In genomic region chr20:53828673-53829085, GRCh38 we compare ENCODE assay signal across 9 cellular contexts.
DNase-seq lines count a peak whose midpoint lies in the region; ATAC-seq, FAIRE-seq and TF ChIP-seq lines count a peak whose summit lies in the region.
"Had no signal": no experiment of that assay in that cellular context is flagged by ENCODE, and none has a peak within 500 bp of the region (broad histone marks: within the 10 kb centered on the region; RNA-seq: fewer than 3 reads in every experiment).

No MANE protein-coding gene starts in this region.

- no TSS peak for BruUV-seq in HepG2 (replicated peaks; lab: Mats Ljungman, UMichigan)

- H2AFZ ChIP-seq in OCI-LY1 (ENCODE audit: low read length), result peak overlapping the region; percentile 98
- peak overlapping the region; percentile 38 for H2AFZ ChIP-seq in HepG2 (ENCODE audit: low read length)
- no peak overlapping the region for H2AFZ ChIP-seq in Karpas-422 (ENCODE audit: low read length)

- TF ChIP-seq EP300 in HepG2 (IDR thresholded peaks at IDR 0.05; ENCODE audit: low read depth in 2 of 2, low read length in 2 of 2) (no peak), HepG2 (CRISPR knock-in tag; IDR thresholded peaks at IDR 0.05; ENCODE audit: borderline replicate concordance) (no peak), suprapubic skin (IDR thresholded peaks at IDR 0.05) (no peak)

- H3K27ac ChIP-seq in OCI-LY1 (ENCODE audit: low read depth, low read length, poor library complexity, severe bottlenecking), result peak overlapping the region; percentile 88
- peak overlapping the region; percentile 70 for H3K27ac ChIP-seq in HepG2 (ENCODE audit: extremely low read length, insufficient read depth, low read length)
- peak overlapping the region; percentile 96 for H3K27ac ChIP-seq in suprapubic skin
- H3K27ac ChIP-seq in Karpas-422 (ENCODE audit: low read length), result no peak overlapping the region

- POLR2A ChIA-PET in HepG2 (lab: Yijun Ruan, JAX), result interaction anchor here (1.7 kb wide), 1 partner anchor 28 kb away, joined by 6 read pairs; no protein-coding TSS in a partner anchor

- no peaks in the 10 kb centered on the region for H4K20me1 ChIP-seq in OCI-LY1 (ENCODE audit: insufficient read depth, low read length)
- H4K20me1 ChIP-seq in HepG2 (ENCODE audit: insufficient read depth, low read length), result no peaks in the 10 kb centered on the region
- H4K20me1 ChIP-seq in Karpas-422 (ENCODE audit: insufficient read depth, low read depth, low read length), result no peaks in the 10 kb centered on the region

- intact Hi-C loops in HepG2 (cut with micrococcal nuclease; ENCODE audit: unreplicated experiment), result no loop called here

- WGBS in HepG2 (ENCODE audit: low lambda C conversion rate), result 82% methylated on average over 5 of the region's 5 CpGs
- WGBS in suprapubic skin, result 2% methylated on average over 5 of the region's 5 CpGs

- no peaks in the 10 kb centered on the region for H3K9me3 Mint-ChIP-seq in central memory CD8-positive, alpha-beta T cell

- peak overlapping the region; percentile 72 for H3K4me3 Mint-ChIP-seq in central memory CD8-positive, alpha-beta T cell

- no peak for TF ChIP-seq RAD21 in HepG2 (CRISPR knock-in tag; IDR thresholded peaks at IDR 0.05)

- H3K4me1 Mint-ChIP-seq in central memory CD8-positive, alpha-beta T cell, result peaks cover 57% of the 10 kb centered on the region

- in situ Hi-C loops in HepG2 (cut with HindIII; ENCODE audit: extremely low pct_ligation_motif_present, low pct_unique_long_range_greater_than_20kb), result no loop called here

- no peaks in the 10 kb centered on the region for H3K79me2 ChIP-seq in OCI-LY1 (ENCODE audit: insufficient read depth, low read length)
- H3K79me2 ChIP-seq in HepG2 (ENCODE audit: insufficient read depth, low read length), result no peaks in the 10 kb centered on the region
- H3K79me2 ChIP-seq in Karpas-422 (ENCODE audit: low read length), result no peaks in the 10 kb centered on the region

- FAIRE-seq in HepG2 (lab: Jason Lieb, UNC), result no peak
- FAIRE-seq: endometrium had no signal

- TF ChIP-seq POLR2A in HepG2 (IDR thresholded peaks at IDR 0.05; ENCODE audit: insufficient read depth in 1 of 2, low read depth in 2 of 2, low read length in 2 of 2), result no peak
- no peak for TF ChIP-seq POLR2A in suprapubic skin (IDR thresholded peaks at IDR 0.05)

- H3K4me3 ChIP-seq in OCI-LY1 (ENCODE audit: low read depth, low read length, poor library complexity, severe bottlenecking) (peak overlapping the region; percentile 32), HepG2 (replicated peaks in 1 of 3; ENCODE audit: insufficient read depth in 1 of 3, low read depth in 2 of 3, low read length in 3 of 3) (no peak overlapping the region), suprapubic skin (peak overlapping the region; percentile 39), Karpas-422 (ENCODE audit: low read length) (no peak overlapping the region)

- TF ChIP-seq CTCF in OCI-LY1 (IDR thresholded peaks at IDR 0.05; ENCODE audit: low read length) (no peak), HepG2 (CRISPR knock-in tag; IDR thresholded peaks at IDR 0.05) (no peak), suprapubic skin (IDR thresholded peaks at IDR 0.05) (no peak)

- H3K27me3 ChIP-seq in OCI-LY1 (ENCODE audit: insufficient read depth, low read length), result no peaks in the 10 kb centered on the region
- no peaks in the 10 kb centered on the region for H3K27me3 ChIP-seq in HepG2 (ENCODE audit: control insufficient read depth in 1 of 2, insufficient read depth in 2 of 2, low read length in 2 of 2)
- no peaks in the 10 kb centered on the region for H3K27me3 ChIP-seq in suprapubic skin
- no peaks in the 10 kb centered on the region for H3K27me3 ChIP-seq in Karpas-422 (ENCODE audit: low read length)

- no peaks in the 10 kb centered on the region for H3K36me3 Mint-ChIP-seq in central memory CD8-positive, alpha-beta T cell (ENCODE audit: insufficient read depth)

- H3K36me3 ChIP-seq in OCI-LY1 (ENCODE audit: insufficient read depth, low read length) (no peaks in the 10 kb centered on the region; the same call in 1 of the 2 replicates), HepG2 (replicated peaks in 1 of 2; ENCODE audit: control insufficient read depth in 1 of 2, insufficient read depth in 2 of 2, low read length in 2 of 2) (no peaks in the 10 kb centered on the region), suprapubic skin (no peaks in the 10 kb centered on the region), Karpas-422 (ENCODE audit: insufficient read depth, low read length) (no peaks in the 10 kb centered on the region)

- no peaks in the 10 kb centered on the region for H3F3A ChIP-seq in OCI-LY1 (ENCODE audit: insufficient read depth, low read length)

- DNase-seq in DMS79 treated with DMSO at 0.1 percent for 48 hours (lab: John Stamatoyannopoulos, UW) (peak; percentile 33), DMS79 (lab: John Stamatoyannopoulos, UW) (no peak), HepG2 (ENCODE audit: low spot score) (no peak), suprapubic skin (ENCODE audit: low spot score in 2 of 2) (no peak), Karpas-422 (no peak)
- no peak for DNase-seq in central memory CD8-positive, alpha-beta T cell (ENCODE audit: low spot score in 2 of 2)

- no peaks in the 10 kb centered on the region for H3K9me2 ChIP-seq in OCI-LY1 (ENCODE audit: low read depth, low read length)
- no peaks in the 10 kb centered on the region for H3K9me2 ChIP-seq in Karpas-422 (replicated peaks; ENCODE audit: insufficient read depth, low read length)

- ATAC-seq in central memory CD8-positive, alpha-beta T cell (replicated peaks; ENCODE audit: extremely low read depth, poor library complexity, severe bottlenecking), result no peak
- ATAC-seq in HepG2 (no peak), GM18520 (IDR thresholded peaks at IDR 0.05; ENCODE audit: unreplicated experiment) (no peak)

- CTCF ChIA-PET in HepG2 (lab: Yijun Ruan, JAX; ENCODE audit: low intra/inter-chr PET ratio, low total read pairs), result no interaction called here

- H3K9ac ChIP-seq in OCI-LY1 (ENCODE audit: low read length) (peak overlapping the region; percentile 65), HepG2 (ENCODE audit: insufficient read depth, low read depth, low read length) (no peak overlapping the region), Karpas-422 (ENCODE audit: low read length) (no peak overlapping the region)

- H3K4me1 ChIP-seq in OCI-LY1 (ENCODE audit: insufficient read depth, low read length, severe bottlenecking), result peaks cover 56% of the 10 kb centered on the region
- H3K4me1 ChIP-seq in HepG2 (ENCODE audit: insufficient read depth, low read length), result peaks cover 68% of the 10 kb centered on the region
- H3K4me1 ChIP-seq in suprapubic skin, result peaks cover 41% of the 10 kb centered on the region
- no peaks in the 10 kb centered on the region for H3K4me1 ChIP-seq in Karpas-422 (ENCODE audit: low read length)

- H3K27me3 Mint-ChIP-seq in central memory CD8-positive, alpha-beta T cell, result no peaks in the 10 kb centered on the region

- H3K9me3 ChIP-seq in OCI-LY1 (ENCODE audit: low read length) (peaks cover 4% of the 10 kb centered on the region; the same call in 1 of the 2 replicates), HepG2 (ENCODE audit: low read length) (no peaks in the 10 kb centered on the region), suprapubic skin (no peaks in the 10 kb centered on the region), Karpas-422 (ENCODE audit: low read length) (no peaks in the 10 kb centered on the region; the same call in 1 of the 2 replicates)

- peak overlapping the region; percentile 59 for H3K4me2 ChIP-seq in OCI-LY1 (ENCODE audit: low read length)
- no peak overlapping the region for H3K4me2 ChIP-seq in HepG2 (ENCODE audit: low read depth, low read length)
- no peak overlapping the region for H3K4me2 ChIP-seq in Karpas-422 (ENCODE audit: low read depth, low read length, poor library complexity, severe bottlenecking)

- peak overlapping the region; percentile 90 for H3K27ac Mint-ChIP-seq in central memory CD8-positive, alpha-beta T cell (ENCODE audit: low read depth)

TF ChIP-seq in HepG2, 621 proteins besides CTCF, POLR2A, EP300 and RAD21:
- TF ChIP-seq ZBTB3 (CRISPR knock-in tag; IDR thresholded peaks at IDR 0.05; ENCODE audit: borderline replicate concordance, low read depth), result no peak
- TF ChIP-seq, protein P1, sequence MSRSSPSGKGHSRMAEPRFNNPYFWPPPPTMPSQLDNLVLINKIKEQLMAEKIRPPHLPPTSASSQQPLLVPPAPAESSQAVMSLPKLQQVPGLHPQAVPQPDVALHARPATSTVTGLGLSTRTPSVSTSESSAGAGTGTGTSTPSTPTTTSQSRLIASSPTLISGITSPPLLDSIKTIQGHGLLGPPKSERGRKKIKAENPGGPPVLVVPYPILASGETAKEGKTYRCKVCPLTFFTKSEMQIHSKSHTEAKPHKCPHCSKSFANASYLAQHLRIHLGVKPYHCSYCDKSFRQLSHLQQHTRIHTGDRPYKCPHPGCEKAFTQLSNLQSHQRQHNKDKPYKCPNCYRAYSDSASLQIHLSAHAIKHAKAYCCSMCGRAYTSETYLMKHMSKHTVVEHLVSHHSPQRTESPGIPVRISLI (CRISPR knock-in tag; IDR thresholded peaks at IDR 0.05; ENCODE audit: borderline replicate concordance), result peak; percentile 44; the same call in 1 of the 2 replicates

Comparison
In these comparisons a context has a peak if more than half of its experiments do, and no peak if none do; other contexts are left out.
1. H3K4me3 ChIP-seq: peak in OCI-LY1 (single experiment) and suprapubic skin (single experiment); none in HepG2 (0 of 3) and Karpas-422 (single experiment).